1 cellular context compared by ENCODE assay signal in genomic region chr6:54879188-54879985, GRCh38.
TF ChIP-seq lines count a peak whose summit lies in the region.

No MANE protein-coding gene starts in this region.

TF ChIP-seq in HEK293, 187 proteins besides CTCF, POLR2A, EP300 and RAD21 (continued from another document and continues in another):
- TF ChIP-seq ZSCAN18 (tag by site-specific recombination; IDR thresholded peaks at IDR 0.05) (no peak), ZNF394 (tag by site-specific recombination; IDR thresholded peaks at IDR 0.05; ENCODE audit: borderline replicate concordance) (peak; percentile 75; the same call in 1 of the 2 replicates), ZNF610 (tag by site-specific recombination; IDR thresholded peaks at IDR 0.05; ENCODE audit: borderline replicate concordance) (peak; percentile 87), ZNF18 (tag by site-specific recombination; IDR thresholded peaks at IDR 0.05) (peak; percentile 84), ZNF791 (tag by site-specific recombination; IDR thresholded peaks at IDR 0.05) (no peak), ZNF529 (tag by site-specific recombination; IDR thresholded peaks at IDR 0.05; ENCODE audit: insufficient replicate concordance) (no peak), ZNF362 (tag by site-specific recombination; IDR thresholded peaks at IDR 0.05) (peak; percentile 75), ZEB2 (tag by site-specific recombination; IDR thresholded peaks at IDR 0.05) (peak; percentile 79), ZNF48 (tag by site-specific recombination; IDR thresholded peaks at IDR 0.05) (no peak), ZNF211 (tag by site-specific recombination; IDR thresholded peaks at IDR 0.05; ENCODE audit: low read depth) (no peak), ZSCAN30 (tag by site-specific recombination; IDR thresholded peaks at IDR 0.05) (peak; percentile 85), KLF1 (tag by site-specific recombination; IDR thresholded peaks at IDR 0.05) (peak; percentile 89), ZNF530 (tag by site-specific recombination; IDR thresholded peaks at IDR 0.05; ENCODE audit: low read depth) (no peak), SP7 (tag by site-specific recombination; IDR thresholded peaks at IDR 0.05) (peak; percentile 99), KLF10 (tag by site-specific recombination; IDR thresholded peaks at IDR 0.05) (peak; percentile 63; the same call in 1 of the 2 replicates), ZNF843 (tag by site-specific recombination; IDR thresholded peaks at IDR 0.05) (peak; percentile 99), ZNF560 (tag by site-specific recombination; IDR thresholded peaks at IDR 0.05; ENCODE audit: borderline replicate concordance) (no peak), ZNF660 (tag by site-specific recombination; IDR thresholded peaks at IDR 0.05) (peak; percentile 80; the same call in 1 of the 2 replicates), ZBTB7A (tag by site-specific recombination; IDR thresholded peaks at IDR 0.05; ENCODE audit: low read depth) (no peak), ZNF514 (tag by site-specific recombination; IDR thresholded peaks at IDR 0.05) (no peak), ZNF518A (tag by site-specific recombination; conservative IDR thresholded peaks at IDR 0.05; ENCODE audit: low read depth) (peak; percentile 57; the same call in 1 of the 2 replicates), ZNF239 (tag by site-specific recombination; IDR thresholded peaks at IDR 0.05) (no peak), ZNF768 (tag by site-specific recombination; IDR thresholded peaks at IDR 0.05) (no peak), ELK4 (IDR thresholded peaks at IDR 0.05; ENCODE audit: borderline replicate concordance, low read depth, low read length) (no peak), IKZF3 (tag by site-specific recombination; IDR thresholded peaks at IDR 0.05) (peak; percentile 91), ZNF596 (tag by site-specific recombination; IDR thresholded peaks at IDR 0.05) (peak; percentile 92), ZBTB44 (tag by site-specific recombination; IDR thresholded peaks at IDR 0.05) (peak; percentile 75), TCF7L2 (IDR thresholded peaks at IDR 0.05; ENCODE audit: borderline replicate concordance, low read depth, low read length) (peak; percentile 96), ZNF488 (tag by site-specific recombination; IDR thresholded peaks at IDR 0.05) (peak; percentile 75), ZIC2 (tag by site-specific recombination; IDR thresholded peaks at IDR 0.05) (peak; percentile 81), PBX3 (CRISPR knock-in tag; IDR thresholded peaks at IDR 0.05) (no peak), KLF8 (tag by site-specific recombination; IDR thresholded peaks at IDR 0.05) (peak; percentile 71), SCRT2 (tag by site-specific recombination; IDR thresholded peaks at IDR 0.05) (peak; percentile 69), GLIS2 (tag by site-specific recombination; IDR thresholded peaks at IDR 0.05) (peak; percentile 44; the same call in 1 of the 2 replicates), ZFP37 (tag by site-specific recombination; IDR thresholded peaks at IDR 0.05) (no peak), ZNF398 (tag by site-specific recombination; IDR thresholded peaks at IDR 0.05) (peak; percentile 81), ZNF692 (tag by site-specific recombination; IDR thresholded peaks at IDR 0.05) (peak; percentile 66; the same call in 1 of the 2 replicates), ZNF830 (tag by site-specific recombination; IDR thresholded peaks at IDR 0.05; ENCODE audit: low read depth) (no peak), ZNF221 (tag by site-specific recombination; IDR thresholded peaks at IDR 0.05; ENCODE audit: borderline replicate concordance) (no peak), ZNF513 (tag by site-specific recombination; IDR thresholded peaks at IDR 0.05) (no peak), ZNF623 (tag by site-specific recombination; IDR thresholded peaks at IDR 0.05) (no peak; the same call in 1 of the 2 replicates), PRDM1 (tag by site-specific recombination; IDR thresholded peaks at IDR 0.05) (peak; percentile 38; the same call in 1 of the 2 replicates), ZNF777 (tag by site-specific recombination; IDR thresholded peaks at IDR 0.05; ENCODE audit: borderline replicate concordance) (no peak)
